ENCODE assay signal across 24 cellular contexts in genomic region chr16:48586083-48586482, GRCh38. TPM values are rescaled to one million over a fixed set of nuclear protein-coding genes. Genes with fewer than 3 reads are reported as not detected.
DNase-seq lines count a peak whose midpoint lies in the region; ATAC-seq, FAIRE-seq and TF ChIP-seq lines count a peak whose summit lies in the region.
"Had no signal": no experiment of that assay in that cellular context is flagged by ENCODE, and none has a peak within 500 bp of the region (broad histone marks: within the 10 kb centered on the region; RNA-seq: fewer than 3 reads in every experiment).

No MANE protein-coding gene starts in this region.

- H3K4me3 Mint-ChIP-seq in CD4-positive, CD25-positive, alpha-beta regulatory T cell: no peak overlapping the region
- no peak overlapping the region for H3K4me3 Mint-ChIP-seq in CD8-positive, alpha-beta T cell
- H3K4me3 Mint-ChIP-seq in natural killer cell: peak overlapping the region; percentile 8

- no peak for TF ChIP-seq POLR2A in GM12878 (IDR thresholded peaks at IDR 0.05; ENCODE audit: low read depth, low read length)
- no peak for TF ChIP-seq POLR2A in thyroid gland (IDR thresholded peaks at IDR 0.05)

- H4K20me1 ChIP-seq in GM12878 (ENCODE audit: control insufficient read depth, insufficient read depth): no peaks in the 10 kb centered on the region
- H4K20me1 ChIP-seq: BLaER1 had no signal

- peaks cover 39% of the 10 kb centered on the region for H3K36me3 Mint-ChIP-seq in CD4-positive, CD25-positive, alpha-beta regulatory T cell
- H3K36me3 Mint-ChIP-seq in CD8-positive, alpha-beta T cell: peaks cover 45% of the 10 kb centered on the region
- H3K36me3 Mint-ChIP-seq in natural killer cell: peaks cover 4% of the 10 kb centered on the region

- peaks cover 48 to 69% (median 56%) of the 10 kb centered on the region in 4 donors for H3K4me1 Mint-ChIP-seq in CD4-positive, CD25-positive, alpha-beta regulatory T cell
- peaks cover 60% of the 10 kb centered on the region for H3K4me1 Mint-ChIP-seq in CD8-positive, alpha-beta T cell (ENCODE audit: low read depth)
- peaks cover 67 to 81% of the 10 kb centered on the region in 2 donors for H3K4me1 Mint-ChIP-seq in natural killer cell

- peaks cover 10% of the 10 kb centered on the region for H3K36me3 ChIP-seq in CD4-positive, CD25-positive, alpha-beta regulatory T cell (ENCODE audit: control insufficient read depth, insufficient read depth, low read length)
- no peaks in the 10 kb centered on the region for H3K36me3 ChIP-seq in CD8-positive, alpha-beta T cell (ENCODE audit: insufficient read depth, low read length)
- H3K36me3 ChIP-seq in GM12878 (ENCODE audit: control insufficient read depth in 2 of 2, insufficient read depth in 2 of 2, low read length in 1 of 2) (peaks cover 0 to 2% of the 10 kb centered on the region in 2 experiments; a peak in 2 of 4 replicates), thyroid gland (no peaks in the 10 kb centered on the region), psoas muscle (ENCODE audit: insufficient read depth in 1 of 2, low read depth in 1 of 2) (no peaks in the 10 kb centered on the region)

- WGBS in GM12878 (ENCODE audit: insufficient coverage, insufficient replicate concordance, low lambda C conversion rate, missing lambda C conversion rate): 100% methylated on average over 2 of the region's 2 CpGs
- WGBS in thyroid gland, 2 donors: 95 to 97% methylated on average over 2 of the region's 2 CpGs
- 87 to 94% (median 90%) methylated on average over 2 of the region's 2 CpGs for WGBS in psoas muscle, 3 donors

- TF ChIP-seq EP300 in GM12878 (IDR thresholded peaks at IDR 0.05; ENCODE audit: borderline replicate concordance in 1 of 2, control insufficient read depth in 1 of 2, low read depth in 2 of 2, low read length in 2 of 2): no peak

- no peak overlapping the region for H3K27ac ChIP-seq in CD4-positive, CD25-positive, alpha-beta regulatory T cell (ENCODE audit: insufficient read depth, low read length, poor library complexity, severe bottlenecking)
- no peak overlapping the region for H3K27ac ChIP-seq in CD8-positive, alpha-beta T cell (ENCODE audit: low read depth, low read length)
- H3K27ac ChIP-seq in GM12878 (ENCODE audit: control insufficient read depth, insufficient read depth) (no peak overlapping the region), thyroid gland (no peak overlapping the region), psoas muscle (no peak overlapping the region)
- H3K27ac ChIP-seq: BLaER1 had no signal

- SMC1A ChIA-PET in GM12878 (lab: Charles Lee; ENCODE audit: uncharacterized antibody, unreplicated experiment): interaction anchor here (1.4 kb wide), 2 partner anchors 25 to 29 kb away, joined by 3 to 4 read pairs; no protein-coding TSS in a partner anchor

- CTCF ChIA-PET in CD8-positive, alpha-beta T cell (lab: Charles Lee): no interaction called here
- CTCF ChIA-PET in GM12878 (lab: Yijun Ruan, JAX): interaction anchor here (1.1 to 1.2 kb wide), 2 partner anchors 11 to 14 kb away, joined by 3 to 4 read pairs; no protein-coding TSS in a partner anchor

- DNase-seq in CD4-positive, CD25-positive, alpha-beta regulatory T cell: no peak
- no peak for DNase-seq in CD8-positive, alpha-beta T cell
- DNase-seq in GM12878 (ENCODE audit: low read depth, low spot score): no peak
- no peak for DNase-seq in natural killer cell
- no peak for DNase-seq in thyroid gland
- no peak for DNase-seq in psoas muscle
- no peak for DNase-seq in RPMI8226
- DNase-seq: CD8-positive, alpha-beta memory T cell; DMS 273 treated with DMSO at 0.1 percent for 48 hours; DMS79; GF-D8; HCEC 1CT; NCI-H2029; NCI-H446; NCI-H524 treated with DMSO at 0.1 percent for 48 hours; NCI-H82; NK-92 treated with Interleukin-12 subunit alpha and Interleukin-12 subunit beta, amount 100 ng/mL, for 24 hours; SHP77 treated with DMSO at 0.1 percent for 48 hours had no signal

- peaks cover 13 to 16% of the 10 kb centered on the region in 2 experiments for H3K9me3 ChIP-seq in CD4-positive, CD25-positive, alpha-beta regulatory T cell (ENCODE audit: control insufficient read depth in 2 of 2, low read length in 2 of 2)
- no peaks in the 10 kb centered on the region for H3K9me3 ChIP-seq in CD8-positive, alpha-beta T cell (ENCODE audit: low read length)
- H3K9me3 ChIP-seq in GM12878 (replicated peaks; ENCODE audit: control insufficient read depth, insufficient read depth, low read length): peaks cover 8% of the 10 kb centered on the region
- no peaks in the 10 kb centered on the region for H3K9me3 ChIP-seq in thyroid gland
- H3K9me3 ChIP-seq in psoas muscle: peaks cover under 1% of the 10 kb centered on the region

- no TSS peak for BruUV-seq in GM12878 (replicated peaks; lab: Mats Ljungman, UMichigan)

- H3K9me3 Mint-ChIP-seq in CD4-positive, CD25-positive, alpha-beta regulatory T cell: peaks cover 3 to 23% (median 12%) of the 10 kb centered on the region in 7 donors
- H3K9me3 Mint-ChIP-seq in CD8-positive, alpha-beta T cell: peaks cover 12% of the 10 kb centered on the region
- H3K9me3 Mint-ChIP-seq in natural killer cell: peaks cover 0 to 3% of the 10 kb centered on the region in 2 donors

- peak overlapping the region; percentile 19 for H3K4me3 ChIP-seq in CD4-positive, CD25-positive, alpha-beta regulatory T cell (ENCODE audit: low read depth, low read length)
- H3K4me3 ChIP-seq in CD8-positive, alpha-beta T cell (ENCODE audit: low read depth, low read length): no peak overlapping the region
- H3K4me3 ChIP-seq in GM12878: no peak overlapping the region
- H3K4me3 ChIP-seq in thyroid gland (replicated peaks in 1 of 3): no peak overlapping the region
- H3K4me3 ChIP-seq in psoas muscle: no peak overlapping the region
- H3K4me3 ChIP-seq: BLaER1 had no signal

- peaks cover 36% of the 10 kb centered on the region for H3K79me2 ChIP-seq in GM12878 (ENCODE audit: control insufficient read depth, insufficient read depth, low read length)

- RAD21 ChIA-PET in GM12878 (lab: Charles Lee; ENCODE audit: unreplicated experiment): no interaction called here

- no peak for ATAC-seq in CD4-positive, CD25-positive, alpha-beta regulatory T cell (ENCODE audit: low read depth in 2 of 2)
- ATAC-seq in CD8-positive, alpha-beta T cell: no peak
- no peak for ATAC-seq in GM12878
- peak in 2 of 3 donors; percentile 29 to 59 for ATAC-seq in natural killer cell
- no peak for ATAC-seq in psoas muscle

- peak; percentile 13 for FAIRE-seq in GM12878 (lab: Jason Lieb, UNC)
- FAIRE-seq: A204.1, GM12892, GM19239, H1 had no signal

- no peak overlapping the region for H3K9ac ChIP-seq in GM12878 (ENCODE audit: control insufficient read depth, insufficient read depth, low read length)
- H3K9ac ChIP-seq: BLaER1 had no signal

- H3K27me3 Mint-ChIP-seq in CD4-positive, CD25-positive, alpha-beta regulatory T cell: no peaks in the 10 kb centered on the region
- H3K27me3 Mint-ChIP-seq in CD8-positive, alpha-beta T cell (ENCODE audit: low read depth): no peaks in the 10 kb centered on the region
- H3K27me3 Mint-ChIP-seq in natural killer cell (ENCODE audit: low read depth in 2 of 2): no peaks in the 10 kb centered on the region
- H3K27me3 Mint-ChIP-seq: CD8-positive, alpha-beta memory T cell; IgD-negative memory B cell had no signal

- H3K4me1 ChIP-seq in CD4-positive, CD25-positive, alpha-beta regulatory T cell (ENCODE audit: control insufficient read depth, insufficient read depth, low read length, poor library complexity, severe bottlenecking): no peaks in the 10 kb centered on the region
- H3K4me1 ChIP-seq in CD8-positive, alpha-beta T cell (ENCODE audit: insufficient read depth, low read length): peaks cover 7% of the 10 kb centered on the region
- H3K4me1 ChIP-seq in GM12878 (ENCODE audit: control insufficient read depth, insufficient read depth, low read length) (no peaks in the 10 kb centered on the region), thyroid gland (peaks cover 16 to 26% of the 10 kb centered on the region in 2 donors), psoas muscle (peaks cover 14% of the 10 kb centered on the region)
- H3K4me1 ChIP-seq: BLaER1 had no signal

- in situ Hi-C loops in GM12878 (cut with MboI): no loop called here

- TF ChIP-seq RAD21 in GM12878 (IDR thresholded peaks at IDR 0.05; ENCODE audit: insufficient read depth, low read depth, low read length): no peak

- no peak overlapping the region for H3K27ac Mint-ChIP-seq in CD4-positive, CD25-positive, alpha-beta regulatory T cell
- H3K27ac Mint-ChIP-seq in CD8-positive, alpha-beta T cell: peak overlapping the region; percentile 69
- H3K27ac Mint-ChIP-seq in natural killer cell: peak overlapping the region; percentile 32 to 72

- POLR2A ChIA-PET in CD8-positive, alpha-beta T cell (lab: Charles Lee): no interaction called here
- POLR2A ChIA-PET in GM12878 (lab: Charles Lee): no interaction called here

- H3K27me3 ChIP-seq in CD4-positive, CD25-positive, alpha-beta regulatory T cell (ENCODE audit: control insufficient read depth, insufficient read depth, low read length): no peaks in the 10 kb centered on the region
- H3K27me3 ChIP-seq in CD8-positive, alpha-beta T cell (ENCODE audit: insufficient read depth, low read length): no peaks in the 10 kb centered on the region
- no peaks in the 10 kb centered on the region for H3K27me3 ChIP-seq in GM12878 (replicated peaks in 1 of 2; ENCODE audit: control insufficient read depth in 2 of 2, insufficient read depth in 2 of 2, low read length in 1 of 2)
- no peaks in the 10 kb centered on the region for H3K27me3 ChIP-seq in thyroid gland
- H3K27me3 ChIP-seq in psoas muscle (ENCODE audit: insufficient read depth in 3 of 3, low read length in 2 of 3): no peaks in the 10 kb centered on the region
- H3K27me3 ChIP-seq: BLaER1 had no signal

- no peak overlapping the region for H3K4me2 ChIP-seq in GM12878 (ENCODE audit: control insufficient read depth, insufficient read depth)
- H3K4me2 ChIP-seq: BLaER1 had no signal

- TF ChIP-seq CTCF in CD8-positive, alpha-beta T cell (IDR thresholded peaks at IDR 0.05): no peak
- TF ChIP-seq CTCF in GM12878 (IDR thresholded peaks at IDR 0.05 in 2 of 3, conservative IDR thresholded peaks at IDR 0.05 in 1 of 3; ENCODE audit: control insufficient read depth in 2 of 3, extremely low read depth in 1 of 3, insufficient read depth in 1 of 3, low read depth in 3 of 3, low read length in 3 of 3) (no peak), natural killer cell (IDR thresholded peaks at IDR 0.05) (no peak), thyroid gland (IDR thresholded peaks at IDR 0.05) (no peak), psoas muscle (IDR thresholded peaks at IDR 0.05) (no peak)

- intact Hi-C loops in CD8-positive, alpha-beta T cell (cut with DNase I, micrococcal nuclease): no loop called here
- intact Hi-C loops in GM12878 (cut with micrococcal nuclease; ENCODE audit: unreplicated experiment) (no loop called here), natural killer cell (cut with micrococcal nuclease) (no loop called here), thyroid gland (cut with DNase I) (no loop called here), psoas muscle (cut with DNase I) (no loop called here)

- H2AFZ ChIP-seq in GM12878 (ENCODE audit: control insufficient read depth, low read depth, low read length): no peak overlapping the region

RNA-seq across cellular contexts. Expression of gene N4BP1, which starts 23.9 kb away (rescaled TPM):
- total RNA-seq in CD4-positive, CD25-positive, alpha-beta regulatory T cell: 125 TPM
- polyA plus RNA-seq in CD4-positive, CD25-positive, alpha-beta regulatory T cell: 10 to 100 TPM; 28.8 to 44.8 (median 38.9) TPM
- 100 to 1,000 TPM; 153 to 156 TPM for total RNA-seq in CD8-positive, alpha-beta T cell
- 72.5 and 73.2 TPM in 2 replicates for total RNA-seq in GM12878 (2013; cell fraction: nucleolus; rRNA removed)
- total RNA-seq in GM12878 (2014; rRNA removed): 17.9 and 19.9 TPM in 2 replicates
- total RNA-seq in GM12878 (2014; rRNA removed; fragmentation: Illumina TruSeq; extraction: Trizol): 28.6 and 29.5 TPM in 2 replicates
- total RNA-seq in GM12878 (2021): 26.7 and 30.6 TPM in 2 replicates
- polyA plus RNA-seq in GM12878 (2011; ENCODE audit: low read depth): 26.4 TPM
- 32.6 and 46.6 TPM in 2 replicates for polyA plus RNA-seq in GM12878 (2011; rRNA removed)
- polyA plus RNA-seq in GM12878 (2011; cell fraction: cytosol; rRNA removed): 11.7 and 14.2 TPM in 2 replicates
- 18.0 and 18.2 TPM in 2 replicates for polyA plus RNA-seq in GM12878 (2011; cell fraction: nucleus; rRNA removed)
- 15.9 and 21.5 TPM in 2 replicates for polyA plus RNA-seq in GM12878 (2012)
- polyA plus RNA-seq in GM12878 (2014; fragmentation: Illumina TruSeq; extraction: Trizol): 28.0 and 31.6 TPM in 2 replicates
- polyA plus RNA-seq in GM12878 (2014; fragmentation: Nextera tagmentation; extraction: Ambion mirVana): 1 to 10 TPM; 2.5 to 3.2 TPM
- polyA plus RNA-seq in GM12878 (2014; rRNA removed): 11.1 and 12.6 TPM in 2 replicates
- polyA plus RNA-seq in GM12878 (2016; fragmentation: Nextera tagmentation; extraction: Ambion mirVana): 10 to 100 TPM in 1 of 2 experiments, 1 to 10 TPM in 1; 4.7 to 14.3 TPM
- polyA minus RNA-seq in GM12878 (2011; rRNA and poly(A)+ RNA removed): 27.6 and 28.2 TPM in 2 replicates
- 14.1 and 20.3 TPM in 2 replicates for polyA minus RNA-seq in GM12878 (2011; cell fraction: cytosol; rRNA and poly(A)+ RNA removed)
- 14.9 and 23.7 TPM in 2 replicates for polyA minus RNA-seq in GM12878 (2011; cell fraction: nucleus; rRNA and poly(A)+ RNA removed)
- 10 to 100 TPM; 43.2 to 63.1 (median 55.5) TPM for total RNA-seq in natural killer cell
- 10 to 100 TPM; 26.1 to 47.0 (median 36.3) TPM for total RNA-seq in thyroid gland
- total RNA-seq in psoas muscle: 10 to 100 TPM; 13.9 to 24.3 (median 17.4) TPM
- 10 to 100 TPM in 2 of 3 donors, 1 to 10 TPM in 1; 7.0 to 17.5 (median 15.5) TPM for polyA plus RNA-seq in psoas muscle

Comparison
In these comparisons a context has a peak if more than half of its experiments do, and no peak if none do; other contexts are left out.
1. ATAC-seq: peak in natural killer cell (2 of 3); none in CD4-positive, CD25-positive, alpha-beta regulatory T cell (0 of 2), CD8-positive, alpha-beta T cell (single experiment), GM12878 (single experiment) and psoas muscle (0 of 4).
2. H3K27ac Mint-ChIP-seq: peak in CD8-positive, alpha-beta T cell (single experiment) and natural killer cell (2 of 2); none in CD4-positive, CD25-positive, alpha-beta regulatory T cell (0 of 3).